In genomic region chr7:2461268-2462026, GRCh38 we compare ENCODE assay signal across 1 cellular context.
TF ChIP-seq lines count a peak whose summit lies in the region.

No MANE protein-coding gene starts in this region.

TF ChIP-seq in K562, 482 proteins besides CTCF, POLR2A, EP300 and RAD21:
- 0 out of 2 replicates have a peak, but pooled peaks have one; percentile 25 for TF ChIP-seq BCOR (IDR thresholded peaks at IDR 0.05)
- TF ChIP-seq VEZF1 (CRISPR knock-in tag; IDR thresholded peaks at IDR 0.05), result no peak
TF ChIP-seq in K562: peak in this region for 1.
